ENCODE assay signal across 23 cellular contexts in genomic region chr13:21608961-21609360, GRCh38.
"Had no signal": no experiment of that assay in that cellular context is flagged by ENCODE, and none has a peak within 500 bp of the region (broad histone marks: within the 10 kb centered on the region; RNA-seq: fewer than 3 reads in every experiment).

No MANE protein-coding gene starts in this region.

- H3K36me3 Mint-ChIP-seq: brain; natural killer cell treated with Interleukin-12 subunit alpha and Interleukin-12 subunit beta and Interleukin-15 and Interleukin-18, amount 100 ng/mL, for 72 hours had no signal

- H3K36me3 ChIP-seq: ascending aorta, esophagus muscularis mucosa, left lung, lower lobe of right lung, right atrium auricular region, spleen, transverse colon had no signal

- H3K27ac ChIP-seq: ascending aorta, esophagus muscularis mucosa, left lung, lower lobe of right lung, right atrium auricular region, spleen, testis, transverse colon had no signal

- H3K9me3 ChIP-seq: ascending aorta, esophagus muscularis mucosa, left lung, lower lobe of right lung, mucosa of descending colon, right atrium auricular region, spleen, testis, transverse colon had no signal

- H3K4me3 Mint-ChIP-seq: activated naive CD8-positive, alpha-beta T cell; brain; endodermal cell; natural killer cell treated with Interleukin-12 subunit alpha and Interleukin-12 subunit beta and Interleukin-15 and Interleukin-18, amount 100 ng/mL, for 72 hours; T-helper 17 cell had no signal

- H3K27ac Mint-ChIP-seq: activated naive CD8-positive, alpha-beta T cell; brain; endodermal cell; natural killer cell treated with Interleukin-12 subunit alpha and Interleukin-12 subunit beta and Interleukin-15 and Interleukin-18, amount 100 ng/mL, for 72 hours; T-helper 17 cell had no signal

- H3K9me3 Mint-ChIP-seq: brain, endodermal cell had no signal

- DNase-seq: activated CD4-positive, alpha-beta T cell treated with anti-CD3 and anti-CD28 coated beads for 4 hours; activated CD4-positive, alpha-beta T cell treated with anti-CD3 and anti-CD28 coated beads, Interleukin-2, amount 50 U/mL, for 4 hours; activated CD4-positive, CD25-positive, alpha-beta regulatory T cell; activated effector memory CD4-positive, alpha-beta T cell treated with Interleukin-2 at 50 U/mL for 16 hours; activated naive CD4-positive, alpha-beta T cell treated with Interleukin-2 at 50 U/mL for 16 hours; caudate nucleus; cortex of kidney; endodermal cell; left lung; lower lobe of right lung; mucosa of descending colon; spleen; stimulated activated CD4-positive, alpha-beta T cell treated with anti-CD3 and anti-CD28 coated beads, Interleukin-2, amount 100 ng/mL, for 48 hours; stimulated activated naive CD8-positive, alpha-beta T cell treated with anti-CD3 and anti-CD28 coated beads, Interleukin-15, Interleukin-2, amounts not matched to agents 100 U/mL and 50 U/mL, for 24 hours; T-helper 17 cell; testis; transverse colon had no signal

- H3K27me3 ChIP-seq: ascending aorta, right atrium auricular region, testis had no signal

- H3K4me1 ChIP-seq: ascending aorta, left lung, lower lobe of right lung, right atrium auricular region, testis had no signal

- H3K4me3 ChIP-seq: ascending aorta, esophagus muscularis mucosa, left lung, lower lobe of right lung, mucosa of descending colon, right atrium auricular region, spleen, testis, transverse colon had no signal

- ATAC-seq: left lung; lower lobe of right lung; mucosa of descending colon; natural killer cell treated with Interleukin-12 subunit alpha and Interleukin-12 subunit beta and Interleukin-15 and Interleukin-18, amount 100 ng/mL, for 72 hours; stimulated activated naive CD8-positive, alpha-beta T cell treated with anti-CD3 and anti-CD28 coated beads, Interleukin-15, Interleukin-2, amounts not matched to agents 100 U/mL and 50 U/mL, for 24 hours; T-helper 17 cell had no signal
